ENCODE assay signal across 26 cellular contexts in the genomic region with DNA sequence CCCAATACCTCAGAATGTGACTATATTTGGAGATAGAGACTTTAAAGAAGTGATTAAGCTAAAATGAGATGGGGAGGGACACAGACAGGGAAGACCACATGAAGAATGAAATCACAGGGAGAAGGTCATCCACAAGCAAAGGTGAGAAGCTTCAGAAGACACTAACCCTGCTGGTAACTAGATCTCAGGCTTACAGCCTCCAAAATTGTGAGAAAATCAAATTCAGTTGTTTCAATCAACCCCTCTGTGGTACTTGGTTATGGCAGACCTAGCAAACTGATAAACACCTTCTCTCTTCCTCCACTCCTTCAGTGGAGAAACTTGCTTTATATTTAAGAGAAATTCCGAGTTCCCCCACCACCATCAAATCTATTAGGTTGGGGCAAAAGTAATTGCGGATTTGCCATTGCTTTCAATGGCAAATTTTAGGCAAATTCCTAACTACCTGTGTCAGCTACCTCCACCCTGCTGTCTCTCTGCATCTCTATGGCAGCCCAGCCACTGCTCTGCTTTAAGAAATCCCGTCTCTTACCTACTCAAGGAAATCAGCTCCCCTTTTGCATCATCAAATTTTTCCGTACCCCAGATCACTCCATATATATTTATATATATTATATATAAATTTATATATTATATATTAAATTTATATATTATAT. TPM values are rescaled to one million over a fixed set of nuclear protein-coding genes. Genes with fewer than 3 reads are reported as not detected.
"Had no signal": no experiment of that assay in that cellular context is flagged by ENCODE, and none has a peak within 500 bp of the region (broad histone marks: within the 10 kb centered on the region; RNA-seq: fewer than 3 reads in every experiment).

No MANE protein-coding gene starts in this region.

- DNase-seq: activated B cell treated with CpG ODN at 0.5 μM for 24 hours; activated CD4-positive, alpha-beta T cell treated with anti-CD3 and anti-CD28 coated beads for 1 hour; activated CD4-positive, alpha-beta T cell treated with anti-CD3 and anti-CD28 coated beads, Interleukin-2, amount 10 ng/mL, durations not matched to agents 24 days and 14 days; activated CD4-positive, alpha-beta T cell treated with anti-CD3 and anti-CD28 coated beads, Interleukin-2, amount 50 U/mL, for 48 hours; activated gamma-delta T cell; activated naive CD4-positive, alpha-beta T cell treated with anti-CD3 and anti-CD28 coated beads for 36 hours; activated naive CD8-positive, alpha-beta T cell treated with anti-CD3 and anti-CD28 coated beads for 36 hours; activated T-cell treated with anti-CD3 and anti-CD28 coated beads, Interleukin-2, amount 50 U/mL, for 4 hours; aorta; central memory CD4-positive, alpha-beta T cell; MG63; MV-4-11; NCI-H1092 treated with DMSO at 0.1 percent for 48 hours; NCI-H1417 treated with DMSO at 0.1 percent for 48 hours; NCI-H1694; NCI-H2029; NCI-H345; NCI-H510A; NCI-H69; NK-92 treated with Interleukin-12 subunit alpha and Interleukin-12 subunit beta, amount 100 ng/mL, for 24 hours; PC-3; SHP77 had no signal

- H3K9me3 Mint-ChIP-seq: activated CD4-positive, alpha-beta T cell treated with anti-CD3 and anti-CD28 coated beads, Interleukin-2, amount 10 ng/mL, durations not matched to agents 24 days and 14 days; activated naive CD4-positive, alpha-beta T cell treated with anti-CD3 and anti-CD28 coated beads for 36 hours; T-helper 1 cell treated with Interleukin-12 subunit alpha and Interleukin-12 subunit beta and Interleukin-4 antibody, amounts not matched to agents 30 μg/mL and 1 μg/mL, for 36 hours had no signal

- ATAC-seq: activated T-cell treated with anti-CD3 and anti-CD28 coated beads, Interleukin-2, amount 50 U/mL, for 4 hours; PC-3; SK-N-SH treated with all-trans-retinoic acid at 6 μM for 48 hours had no signal

- H3K27me3 ChIP-seq: MG63 had no signal

- H3K4me1 ChIP-seq: SJSA1 had no signal

- H3K36me3 Mint-ChIP-seq: activated naive CD8-positive, alpha-beta T cell treated with anti-CD3 and anti-CD28 coated beads for 36 hours had no signal

- H3K27ac Mint-ChIP-seq: activated B cell treated with CpG ODN at 0.5 μM for 24 hours; activated CD4-positive, alpha-beta T cell treated with anti-CD3 and anti-CD28 coated beads, Interleukin-2, amount 10 ng/mL, durations not matched to agents 24 days and 14 days; activated naive CD4-positive, alpha-beta T cell treated with anti-CD3 and anti-CD28 coated beads for 36 hours; activated naive CD8-positive, alpha-beta T cell treated with anti-CD3 and anti-CD28 coated beads for 36 hours; T-helper 1 cell treated with Interleukin-12 subunit alpha and Interleukin-12 subunit beta and Interleukin-4 antibody, amounts not matched to agents 30 μg/mL and 1 μg/mL, for 36 hours had no signal

- H3K36me3 ChIP-seq: MG63, SJSA1 had no signal

- H3K9ac ChIP-seq: KMS-11 had no signal

- H3K4me2 ChIP-seq: KMS-11 had no signal

- H3K27me3 Mint-ChIP-seq: activated B cell treated with CpG ODN at 0.5 μM for 24 hours; activated CD4-positive, alpha-beta T cell treated with anti-CD3 and anti-CD28 coated beads, Interleukin-2, amount 10 ng/mL, durations not matched to agents 24 days and 14 days; activated naive CD8-positive, alpha-beta T cell treated with anti-CD3 and anti-CD28 coated beads for 36 hours had no signal

- H3K4me3 Mint-ChIP-seq: activated B cell treated with CpG ODN at 0.5 μM for 24 hours; activated CD4-positive, alpha-beta T cell treated with anti-CD3 and anti-CD28 coated beads, Interleukin-2, amount 10 ng/mL, durations not matched to agents 24 days and 14 days; activated naive CD4-positive, alpha-beta T cell treated with anti-CD3 and anti-CD28 coated beads for 36 hours; activated naive CD8-positive, alpha-beta T cell treated with anti-CD3 and anti-CD28 coated beads for 36 hours; activated T-cell treated with anti-CD3 and anti-CD28 coated beads, Interleukin-2, amount 50 U/mL, for 4 hours; T-helper 1 cell treated with Interleukin-12 subunit alpha and Interleukin-12 subunit beta and Interleukin-4 antibody, amounts not matched to agents 30 μg/mL and 1 μg/mL, for 36 hours had no signal

- H3K27ac ChIP-seq: KMS-11, SJSA1 had no signal

- H3K4me3 ChIP-seq: MG63, SJSA1 had no signal

- H3K4me1 Mint-ChIP-seq: activated B cell treated with CpG ODN at 0.5 μM for 24 hours; activated CD4-positive, alpha-beta T cell treated with anti-CD3 and anti-CD28 coated beads, Interleukin-2, amount 10 ng/mL, durations not matched to agents 24 days and 14 days; activated naive CD8-positive, alpha-beta T cell treated with anti-CD3 and anti-CD28 coated beads for 36 hours had no signal

- H3K9me3 ChIP-seq: MG63, SJSA1 had no signal

RNA-seq across cellular contexts. Expression of gene SEMA3E, which starts 38.2 kb away (rescaled TPM):
- total RNA-seq: activated B cell treated with CpG ODN at 0.5 μM for 24 hours; activated CD4-positive, alpha-beta T cell treated with anti-CD3 and anti-CD28 coated beads, Interleukin-2, amount 10 ng/mL, durations not matched to agents 24 days and 14 days; activated naive CD4-positive, alpha-beta T cell treated with anti-CD3 and anti-CD28 coated beads for 36 hours; activated naive CD8-positive, alpha-beta T cell treated with anti-CD3 and anti-CD28 coated beads for 36 hours; activated T-cell treated with anti-CD3 and anti-CD28 coated beads, Interleukin-2, amount 50 U/mL, for 4 hours had no signal
